Comparison of ENCODE assay signal across 1 cellular context in genomic region chr19:47186337-47187022, GRCh38.
TF ChIP-seq lines count a peak whose summit lies in the region.

No MANE protein-coding gene starts in this region.

TF ChIP-seq in WTC11, 78 proteins besides CTCF, POLR2A, EP300 and RAD21 (continued from another document):
- TF ChIP-seq FOXP4 (CRISPR knock-in tag; IDR thresholded peaks at IDR 0.05), result no peak
- no peak for TF ChIP-seq E2F4 (CRISPR knock-in tag; IDR thresholded peaks at IDR 0.05; ENCODE audit: borderline replicate concordance, low read depth)
- TF ChIP-seq USF2 (CRISPR knock-in tag; IDR thresholded peaks at IDR 0.05), result no peak
- no peak for TF ChIP-seq SMAD4 (CRISPR knock-in tag; IDR thresholded peaks at IDR 0.05)
- TF ChIP-seq SP1 (CRISPR knock-in tag; conservative IDR thresholded peaks at IDR 0.05), result no peak
